13 cellular contexts compared by ENCODE assay signal in genomic region chr1:198169704-198170103, GRCh38. TPM values are rescaled to one million over a fixed set of nuclear protein-coding genes. Genes with fewer than 3 reads are reported as not detected.
DNase-seq lines count a peak whose midpoint lies in the region; ATAC-seq, FAIRE-seq and TF ChIP-seq lines count a peak whose summit lies in the region.
"Had no signal": no experiment of that assay in that cellular context is flagged by ENCODE, and none has a peak within 500 bp of the region (broad histone marks: within the 10 kb centered on the region; RNA-seq: fewer than 3 reads in every experiment).

No MANE protein-coding gene starts in this region.

- H3K4me3 Mint-ChIP-seq in activated CD4-positive, alpha-beta T cell treated with anti-CD3 and anti-CD28 coated beads, Interleukin-2, amount 10 ng/mL, durations not matched to agents 24 days and 14 days = peak overlapping the region; percentile 50
- H3K4me3 Mint-ChIP-seq in T-cell = peak overlapping the region in 2 of 3 donors; percentile 32 to 55
- H3K4me3 Mint-ChIP-seq in natural killer cell treated with Interleukin-12 subunit alpha and Interleukin-12 subunit beta and Interleukin-15 and Interleukin-18, amount 100 ng/mL, for 72 hours = peak overlapping the region; percentile 73

- H3K9me3 Mint-ChIP-seq in activated CD4-positive, alpha-beta T cell treated with anti-CD3 and anti-CD28 coated beads, Interleukin-2, amount 10 ng/mL, durations not matched to agents 24 days and 14 days = peaks cover 6% of the 10 kb centered on the region
- no peaks in the 10 kb centered on the region for H3K9me3 Mint-ChIP-seq in T-cell
- H3K9me3 Mint-ChIP-seq in natural killer cell treated with Interleukin-12 subunit alpha and Interleukin-12 subunit beta and Interleukin-15 and Interleukin-18, amount 100 ng/mL, for 72 hours = peaks cover 3% of the 10 kb centered on the region

- no peak overlapping the region for H3K27ac ChIP-seq in WERI-Rb-1
- no peak overlapping the region for H3K27ac ChIP-seq in substantia nigra (ENCODE audit: low read depth, low read length, poor library complexity, severe bottlenecking)
- H3K27ac ChIP-seq: SK-N-MC, thyroid gland had no signal

- CTCF ChIA-PET in T-cell (lab: Charles Lee) = interaction anchor here (0.5 to 1.2 kb wide), 4 partner anchors 9 to 498 kb away, joined by 3 read pairs; no protein-coding TSS in a partner anchor

- intact Hi-C loops in activated CD4-positive, alpha-beta T cell treated with anti-CD3 and anti-CD28 coated beads, Interleukin-2, amount 10 ng/mL, durations not matched to agents 24 days and 14 days (cut with micrococcal nuclease) = loop anchor here (5.0 kb wide), 2 partner anchors 453 to 753 kb away; no protein-coding TSS in a partner anchor

- no peak for DNase-seq in activated CD4-positive, alpha-beta T cell treated with anti-CD3 and anti-CD28 coated beads, Interleukin-2, amount 10 ng/mL, durations not matched to agents 24 days and 14 days
- DNase-seq in activated CD4-positive, alpha-beta T cell treated with anti-CD3 and anti-CD28 coated beads, Interleukin-2, amount 50 U/mL, for 1 hour = no peak
- DNase-seq in T-cell = no peak
- DNase-seq in bronchial epithelial cell (ENCODE audit: low read depth) = peak; percentile 100
- DNase-seq in natural killer cell treated with Interleukin-12 subunit alpha and Interleukin-12 subunit beta and Interleukin-15 and Interleukin-18, amount 100 ng/mL, for 72 hours (ENCODE audit: low spot score) = no peak
- DNase-seq in WERI-Rb-1 = no peak
- DNase-seq in substantia nigra (lab: John Stamatoyannopoulos, UW) = no peak
- DNase-seq in NCI-H510A (lab: John Stamatoyannopoulos, UW) = no peak
- DNase-seq: NCI-H187, NCI-H774, thyroid gland had no signal

- ATAC-seq in T-cell (replicated peaks in 1 of 4) = no peak
- no peak for ATAC-seq in natural killer cell treated with Interleukin-12 subunit alpha and Interleukin-12 subunit beta and Interleukin-15 and Interleukin-18, amount 100 ng/mL, for 72 hours

- TF ChIP-seq CTCF in bronchial epithelial cell (IDR thresholded peaks at IDR 0.05; ENCODE audit: insufficient read depth, low read length, severe bottlenecking) = no peak
- no peak for TF ChIP-seq CTCF in WERI-Rb-1 (IDR thresholded peaks at IDR 0.05; ENCODE audit: low read depth, low read length)

- POLR2A ChIA-PET in T-cell (lab: Charles Lee) = interaction anchor here in 1 of 2 donors (1.0 kb wide), 1 partner anchor 73 kb away, joined by 6 read pairs; no protein-coding TSS in a partner anchor

- H3K27me3 ChIP-seq in bronchial epithelial cell (ENCODE audit: control insufficient read depth, insufficient read depth, low read length) (no peaks in the 10 kb centered on the region), WERI-Rb-1 (ENCODE audit: insufficient read depth, low read depth, severe bottlenecking) (no peaks in the 10 kb centered on the region)
- H3K27me3 ChIP-seq: thyroid gland had no signal

- FAIRE-seq in bronchial epithelial cell (lab: Jason Lieb, UNC) = no peak
- FAIRE-seq: GM12891 had no signal

- no peak overlapping the region for H3K4me3 ChIP-seq in bronchial epithelial cell (ENCODE audit: low read depth, low read length)
- H3K4me3 ChIP-seq in WERI-Rb-1 (ENCODE audit: low read depth, low read length) = no peak overlapping the region
- H3K4me3 ChIP-seq: SK-N-MC, thyroid gland had no signal

- H3K9me3 ChIP-seq in WERI-Rb-1 (ENCODE audit: severe bottlenecking) = no peaks in the 10 kb centered on the region
- H3K9me3 ChIP-seq: thyroid gland had no signal

- H3K27ac Mint-ChIP-seq in activated CD4-positive, alpha-beta T cell treated with anti-CD3 and anti-CD28 coated beads, Interleukin-2, amount 10 ng/mL, durations not matched to agents 24 days and 14 days = peak overlapping the region; percentile 88
- peak overlapping the region; percentile 87 to 93 for H3K27ac Mint-ChIP-seq in T-cell
- H3K27ac Mint-ChIP-seq in natural killer cell treated with Interleukin-12 subunit alpha and Interleukin-12 subunit beta and Interleukin-15 and Interleukin-18, amount 100 ng/mL, for 72 hours = peak overlapping the region; percentile 89 to 94

- peaks cover 11% of the 10 kb centered on the region for H3K36me3 Mint-ChIP-seq in activated CD4-positive, alpha-beta T cell treated with anti-CD3 and anti-CD28 coated beads, Interleukin-2, amount 10 ng/mL, durations not matched to agents 24 days and 14 days (ENCODE audit: low read depth)
- H3K36me3 Mint-ChIP-seq in T-cell = peaks cover 9% of the 10 kb centered on the region
- H3K36me3 Mint-ChIP-seq in natural killer cell treated with Interleukin-12 subunit alpha and Interleukin-12 subunit beta and Interleukin-15 and Interleukin-18, amount 100 ng/mL, for 72 hours = peaks cover 7% of the 10 kb centered on the region

- H3K27me3 Mint-ChIP-seq in activated CD4-positive, alpha-beta T cell treated with anti-CD3 and anti-CD28 coated beads, Interleukin-2, amount 10 ng/mL, durations not matched to agents 24 days and 14 days = no peaks in the 10 kb centered on the region
- H3K27me3 Mint-ChIP-seq in T-cell = no peaks in the 10 kb centered on the region
- no peaks in the 10 kb centered on the region for H3K27me3 Mint-ChIP-seq in natural killer cell treated with Interleukin-12 subunit alpha and Interleukin-12 subunit beta and Interleukin-15 and Interleukin-18, amount 100 ng/mL, for 72 hours

- no peaks in the 10 kb centered on the region for H3K36me3 ChIP-seq in bronchial epithelial cell (ENCODE audit: control insufficient read depth, insufficient read depth, low read length)
- H3K36me3 ChIP-seq in WERI-Rb-1 = no peaks in the 10 kb centered on the region
- H3K36me3 ChIP-seq: thyroid gland had no signal

- H3K4me1 Mint-ChIP-seq in activated CD4-positive, alpha-beta T cell treated with anti-CD3 and anti-CD28 coated beads, Interleukin-2, amount 10 ng/mL, durations not matched to agents 24 days and 14 days = peaks cover 72% of the 10 kb centered on the region
- H3K4me1 Mint-ChIP-seq in T-cell = peaks cover 86 to 97% (median 90%) of the 10 kb centered on the region in 3 donors
- H3K4me1 Mint-ChIP-seq in natural killer cell treated with Interleukin-12 subunit alpha and Interleukin-12 subunit beta and Interleukin-15 and Interleukin-18, amount 100 ng/mL, for 72 hours (ENCODE audit: low read depth in 2 of 2) = peaks cover 68 to 83% of the 10 kb centered on the region in 2 donors

RNA-seq across cellular contexts. Expression of gene NEK7, which starts 12.9 kb away (rescaled TPM):
- 61.4 and 69.2 TPM in 2 replicates for total RNA-seq in activated CD4-positive, alpha-beta T cell treated with anti-CD3 and anti-CD28 coated beads, Interleukin-2, amount 10 ng/mL, durations not matched to agents 24 days and 14 days
- total RNA-seq in T-cell (10 to 100 TPM; 31.8 to 75.4 (median 69.9) TPM), bronchial epithelial cell (37.1 and 40.3 TPM in 2 replicates)
- 100 to 1,000 TPM in 1 of 2 donors, 10 to 100 TPM in 1; 80.0 to 108 TPM for total RNA-seq in natural killer cell treated with Interleukin-12 subunit alpha and Interleukin-12 subunit beta and Interleukin-15 and Interleukin-18, amount 100 ng/mL, for 72 hours
